ENCODE assay signal across 16 cellular contexts in the genomic region with DNA sequence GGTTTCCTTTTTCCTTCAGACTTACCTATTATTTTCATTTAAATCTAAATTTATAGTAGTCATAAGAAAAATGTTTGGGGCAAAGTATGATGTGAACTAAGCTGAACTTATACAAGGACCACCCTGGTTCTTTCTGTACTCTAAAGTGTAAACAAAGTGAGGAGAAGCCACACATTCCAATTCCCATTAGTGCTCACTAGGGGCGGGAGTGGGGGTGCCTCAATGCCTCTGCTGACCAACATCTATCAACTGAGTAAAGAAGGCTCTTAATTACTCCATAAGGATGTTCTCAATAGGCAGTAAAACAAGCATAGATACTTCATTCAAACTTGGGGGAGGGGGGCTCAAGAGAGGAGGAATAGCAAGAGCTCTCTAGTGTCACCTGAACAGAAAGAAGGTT.
DNase-seq lines count a peak whose midpoint lies in the region; FAIRE-seq and TF ChIP-seq lines count a peak whose summit lies in the region.
"Had no signal": no experiment of that assay in that cellular context is flagged by ENCODE, and none has a peak within 500 bp of the region (broad histone marks: within the 10 kb centered on the region; RNA-seq: fewer than 3 reads in every experiment).

No MANE protein-coding gene starts in this region.

- H3K4me2 ChIP-seq in H9 (ENCODE audit: insufficient read depth, insufficient read length, low read length), result no peak overlapping the region
- H3K4me2 ChIP-seq in H1 (ENCODE audit: insufficient read depth in 1 of 2, low read depth in 2 of 2, low read length in 2 of 2), result no peak overlapping the region
- no peak overlapping the region for H3K4me2 ChIP-seq in mesendoderm (ENCODE audit: low read length)
- H3K4me2 ChIP-seq: A549 had no signal

- H3K4me1 ChIP-seq in H9 (ENCODE audit: insufficient read depth, low read length), result no peaks in the 10 kb centered on the region
- H3K4me1 ChIP-seq in H1 (replicated peaks in 1 of 4; ENCODE audit: control insufficient read depth in 3 of 4, insufficient read depth in 4 of 4, low read length in 3 of 4), result no peaks in the 10 kb centered on the region; a peak in 1 of 7 replicates
- no peaks in the 10 kb centered on the region for H3K4me1 ChIP-seq in mesendoderm (ENCODE audit: control insufficient read depth, low read depth, low read length)
- H3K4me1 ChIP-seq: A549 had no signal

- H3K4me3 ChIP-seq in H1 (ENCODE audit: extremely low read depth in 1 of 4, insufficient read depth in 2 of 4, low read depth in 3 of 4, low read length in 4 of 4) (no peak overlapping the region), mesendoderm (ENCODE audit: low read length) (no peak overlapping the region)
- H3K4me3 ChIP-seq: A549, GM12878 had no signal

- H3K56ac ChIP-seq in H9 (ENCODE audit: insufficient read length, low read depth, low read length), result no peak overlapping the region
- no peak overlapping the region for H3K56ac ChIP-seq in H1 (replicated peaks; ENCODE audit: insufficient read length, low read depth, low read length)
- no peak overlapping the region for H3K56ac ChIP-seq in mesendoderm (ENCODE audit: low read length)

- H2BK20ac ChIP-seq in H9 (ENCODE audit: low read depth, low read length, poor library complexity, severe bottlenecking) (no peak overlapping the region), H1 (ENCODE audit: low read length) (no peak overlapping the region)

- TF ChIP-seq POLR2A in H1 (IDR thresholded peaks at IDR 0.05; ENCODE audit: control extremely low read depth in 1 of 2, low read depth in 2 of 2, low read length in 2 of 2), result no peak

- H3K79me2 ChIP-seq in H9 (ENCODE audit: insufficient read depth, low read length) (no peaks in the 10 kb centered on the region), H1 (ENCODE audit: control insufficient read depth in 1 of 2, insufficient read depth in 2 of 2, low read length in 2 of 2) (0 out of 4 replicates have a peak, but pooled peaks cover 0 to 2% of the 10 kb centered on the region in 2 experiments), mesendoderm (ENCODE audit: control insufficient read depth, insufficient read depth, low read length) (no peaks in the 10 kb centered on the region)

- H3K27ac Mint-ChIP-seq in H9 (0 out of 7 replicates have a peak overlapping the region, but pooled peaks of 1 of the 3 experiments have one; percentile 5), Calu3 (ENCODE audit: unreplicated experiment) (no peak overlapping the region)
- H3K27ac Mint-ChIP-seq: CD4-positive, alpha-beta memory T cell had no signal

- H3K23me2 ChIP-seq in H9 (ENCODE audit: insufficient read length, low read depth, low read length, poor library complexity, severe bottlenecking) (no peaks in the 10 kb centered on the region), H1 (ENCODE audit: low read depth, low read length) (no peaks in the 10 kb centered on the region)

- no peak overlapping the region for H3K23ac ChIP-seq in H9 (ENCODE audit: insufficient read length, low read depth, low read length)
- no peak overlapping the region for H3K23ac ChIP-seq in H1 (ENCODE audit: insufficient read length)
- H3K23ac ChIP-seq in mesendoderm (ENCODE audit: low read length), result no peak overlapping the region

- H2BK15ac ChIP-seq in H9 (ENCODE audit: low read depth, low read length) (no peak overlapping the region), H1 (ENCODE audit: low read length) (no peak overlapping the region), mesendoderm (replicated peaks; ENCODE audit: low read depth) (no peak overlapping the region)

- H4K8ac ChIP-seq in H9 (replicated peaks; ENCODE audit: insufficient read length, low read depth, low read length) (no peak overlapping the region), H1 (ENCODE audit: extremely low read depth, insufficient read depth, low read length) (no peak overlapping the region), mesendoderm (ENCODE audit: low read depth, low read length) (no peak overlapping the region)

- no peak overlapping the region for H3K9ac ChIP-seq in H9 (ENCODE audit: extremely low read depth, insufficient read length, low read length)
- H3K9ac ChIP-seq in H1 (replicated peaks in 1 of 4; ENCODE audit: extremely low read depth in 1 of 4, low read depth in 3 of 4, low read length in 3 of 4), result no peak overlapping the region
- no peak overlapping the region for H3K9ac ChIP-seq in mesendoderm (ENCODE audit: low read length)

- H3K18ac ChIP-seq in H9 (ENCODE audit: insufficient read length, low read depth, low read length), result no peak overlapping the region
- H3K18ac ChIP-seq in H1 (ENCODE audit: extremely low read depth, low read length), result no peak overlapping the region
- H3K18ac ChIP-seq in mesendoderm (ENCODE audit: low read length), result no peak overlapping the region

- H3K9me3 Mint-ChIP-seq in H9 (no peaks in the 10 kb centered on the region), Calu3 (ENCODE audit: low read depth, unreplicated experiment) (no peaks in the 10 kb centered on the region)
- H3K9me3 Mint-ChIP-seq: CD4-positive, alpha-beta memory T cell; IgD-negative memory B cell had no signal

- H3K27me3 Mint-ChIP-seq in H9 (ENCODE audit: low read depth) (no peaks in the 10 kb centered on the region), Calu3 (ENCODE audit: unreplicated experiment) (no peaks in the 10 kb centered on the region)

- H2BK5ac ChIP-seq in H9 (ENCODE audit: insufficient read length, low read length) (no peak overlapping the region), H1 (ENCODE audit: low read depth, low read length) (no peak overlapping the region), mesendoderm (ENCODE audit: low read length) (no peak overlapping the region)

- intact Hi-C loops in Calu3 (cut with micrococcal nuclease; ENCODE audit: unreplicated experiment), result no loop called here

- TF ChIP-seq EP300 in H1 (IDR thresholded peaks at IDR 0.05; ENCODE audit: borderline replicate concordance in 1 of 2, low read depth in 2 of 2, low read length in 2 of 2), result no peak

- H3K14ac ChIP-seq in H9 (ENCODE audit: insufficient read depth, low read length) (no peak overlapping the region), H1 (ENCODE audit: insufficient read length) (no peak overlapping the region)

- H3K4ac ChIP-seq in H9 (ENCODE audit: low read depth, low read length) (no peak overlapping the region), H1 (replicated peaks; ENCODE audit: insufficient read length, low read depth, low read length) (no peak overlapping the region), mesendoderm (ENCODE audit: low read depth, low read length) (no peak overlapping the region)

- H4K5ac ChIP-seq in H9 (ENCODE audit: insufficient read length, low read depth, low read length) (no peak overlapping the region), H1 (ENCODE audit: insufficient read length, low read depth, low read length) (no peak overlapping the region), mesendoderm (ENCODE audit: low read length) (no peak overlapping the region)

- H3K27me3 ChIP-seq in H9 (ENCODE audit: insufficient read depth, low read length) (no peaks in the 10 kb centered on the region), H1 (replicated peaks in 1 of 4; ENCODE audit: control insufficient read depth in 3 of 4, extremely low read depth in 1 of 4, insufficient read depth in 3 of 4, low read length in 3 of 4) (peaks cover 0 to 1% (median 0%) of the 10 kb centered on the region in 4 experiments; a peak in 1 of 7 replicates), mesendoderm (ENCODE audit: insufficient read depth, low read length, poor library complexity) (no peaks in the 10 kb centered on the region)
- H3K27me3 ChIP-seq: BE2C had no signal

- H4K20me1 ChIP-seq in H9 (ENCODE audit: control insufficient read depth, insufficient read depth, insufficient read length) (no peaks in the 10 kb centered on the region), H1 (replicated peaks in 1 of 2; ENCODE audit: control insufficient read depth in 1 of 2, insufficient read depth in 2 of 2, low read length in 2 of 2) (no peaks in the 10 kb centered on the region)

- H3K36me3 Mint-ChIP-seq in H9 (ENCODE audit: insufficient read depth in 1 of 3, low read depth in 3 of 3) (no peaks in the 10 kb centered on the region), Calu3 (ENCODE audit: insufficient read depth, unreplicated experiment) (no peaks in the 10 kb centered on the region)
- H3K36me3 Mint-ChIP-seq: CD4-positive, alpha-beta memory T cell; IgD-negative memory B cell had no signal

- FAIRE-seq in H1 (lab: Jason Lieb, UNC), result no peak
- FAIRE-seq: A549, GM12878, H54 had no signal

- CTCF ChIA-PET in H1 (lab: Charles Lee; ENCODE audit: partially characterized antibody), result interaction anchor here (1.0 to 1.4 kb wide), 3 partner anchors 12 to 35 kb away, joined by 3 to 7 read pairs (median 5); no protein-coding TSS in a partner anchor
- CTCF ChIA-PET in Calu3 (lab: Charles Lee), result no interaction called here
- CTCF ChIA-PET in RWPE1 (lab: Yijun Ruan, JAX), result interaction anchor here (1.2 kb wide), 1 partner anchor 94 kb away, joined by 4 read pairs; no protein-coding TSS in a partner anchor

- no peak overlapping the region for H4K91ac ChIP-seq in H9 (ENCODE audit: insufficient read length, low read depth, low read length)
- H4K91ac ChIP-seq in H1 (replicated peaks; ENCODE audit: insufficient read length, low read length), result no peak overlapping the region

- WGBS in H9 (ENCODE audit: extremely low coverage, insufficient read length, low lambda C conversion rate), result no CpG with 5 or more reads among the region's 1 CpG
- 44% methylated on average over 1 of the region's 1 CpG; no CpG with 5 or more reads in 1 of the 2 experiments for WGBS in H1 (ENCODE audit: extremely low coverage in 1 of 2, insufficient coverage in 1 of 2, insufficient read length in 1 of 2, insufficient replicate concordance in 2 of 2, low coverage in 1 of 2, low lambda C conversion rate in 2 of 2, missing lambda C conversion rate in 1 of 2), 2 experiments
- no CpG with 5 or more reads among the region's 1 CpG for WGBS in mesendoderm (ENCODE audit: extremely low coverage, insufficient coverage, low lambda C conversion rate)

- H3K79me1 ChIP-seq in H9 (ENCODE audit: insufficient read depth, low read depth, low read length, poor library complexity, severe bottlenecking) (no peaks in the 10 kb centered on the region), H1 (ENCODE audit: low read depth, low read length) (no peaks in the 10 kb centered on the region), mesendoderm (ENCODE audit: low read length) (peaks cover 1% of the 10 kb centered on the region)

- peak in 1 of 2 experiments; percentile 22; a peak in 2 of 4 replicates for TF ChIP-seq RAD21 in H1 (IDR thresholded peaks at IDR 0.05 in 1 of 2, conservative IDR thresholded peaks at IDR 0.05 in 1 of 2; ENCODE audit: low read depth in 2 of 2, low read length in 2 of 2)

- POLR2A ChIA-PET in H1 (lab: Charles Lee; ENCODE audit: partially characterized antibody), result interaction anchor here (0.6 kb wide), 1 partner anchor 66 kb away, joined by 3 read pairs; no protein-coding TSS in a partner anchor
- POLR2A ChIA-PET in RWPE1 (lab: Yijun Ruan, JAX; ENCODE audit: low non-redundant PET), result no interaction called here

- no peaks in the 10 kb centered on the region for H3K9me3 ChIP-seq in H9 (ENCODE audit: control insufficient read depth, low read depth, low read length)
- H3K9me3 ChIP-seq in H1 (ENCODE audit: insufficient read depth in 2 of 2, low read depth in 1 of 2, low read length in 1 of 2), result no peaks in the 10 kb centered on the region
- H3K9me3 ChIP-seq: A549, BE2C had no signal

- H3K27ac ChIP-seq in H9 (ENCODE audit: insufficient read length, low read depth, low read length) (no peak overlapping the region), H1 (ENCODE audit: low read depth, low read length) (no peak overlapping the region), mesendoderm (ENCODE audit: low read depth, low read length) (no peak overlapping the region), RWPE1 (no peak overlapping the region)
- H3K27ac ChIP-seq: A549, C4-2B had no signal

- H2BK12ac ChIP-seq in H9 (ENCODE audit: insufficient read length, low read depth, low read length) (no peak overlapping the region), H1 (ENCODE audit: low read depth, low read length) (no peak overlapping the region)

- TF ChIP-seq CTCF in H9 (conservative IDR thresholded peaks at IDR 0.05) (peak; percentile 41; the same call in 2 of the 3 replicates), H1 (IDR thresholded peaks at IDR 0.05; ENCODE audit: control extremely low read depth in 1 of 3, insufficient read depth in 1 of 3, low read depth in 1 of 3, low read length in 3 of 3) (peak in 1 of 3 experiments; percentile 6; a peak in 1 of 4 replicates), Calu3 (IDR thresholded peaks at IDR 0.05; ENCODE audit: unreplicated experiment) (no peak), RWPE1 (conservative IDR thresholded peaks at IDR 0.05; ENCODE audit: low read depth) (no peak)

- H3K4me1 Mint-ChIP-seq in H9 (peaks cover 9% of the 10 kb centered on the region in 2 experiments), Calu3 (ENCODE audit: low read depth, unreplicated experiment) (no peaks in the 10 kb centered on the region)
- H3K4me1 Mint-ChIP-seq: CD4-positive, alpha-beta memory T cell had no signal

- DNase-seq in H9, result no peak
- DNase-seq in H1 (ENCODE audit: low read depth in 1 of 2, low spot score in 2 of 2), result no peak
- peak; percentile 33 for DNase-seq in mesendoderm
- DNase-seq in Calu3, result no peak
- DNase-seq in activated effector memory CD4-positive, alpha-beta T cell treated with Interleukin-2 at 50 U/mL for 16 hours, result no peak
- no peak for DNase-seq in RWPE1 (ENCODE audit: low spot score)
- DNase-seq: BE2C; CD4-positive, alpha-beta memory T cell; COR-L47; DMS53; KG1 had no signal

- no peak overlapping the region for H2BK120ac ChIP-seq in H9 (ENCODE audit: low read depth, low read length, poor library complexity, severe bottlenecking)
- no peak overlapping the region for H2BK120ac ChIP-seq in H1 (replicated peaks; ENCODE audit: low read depth, low read length)
- no peak overlapping the region for H2BK120ac ChIP-seq in mesendoderm (ENCODE audit: low read depth, low read length)

- H3K36me3 ChIP-seq in H1 (ENCODE audit: control insufficient read depth in 2 of 4, insufficient read depth in 4 of 4, low read length in 3 of 4), result no peaks in the 10 kb centered on the region
- no peaks in the 10 kb centered on the region for H3K36me3 ChIP-seq in mesendoderm (ENCODE audit: control insufficient read depth, insufficient read depth, low read length)
- H3K36me3 ChIP-seq: BE2C had no signal

- H2AK5ac ChIP-seq in H9 (ENCODE audit: insufficient read length, low read length), result no peak overlapping the region
- no peak overlapping the region for H2AK5ac ChIP-seq in H1 (ENCODE audit: low read depth, low read length)
- no peak overlapping the region for H2AK5ac ChIP-seq in mesendoderm (ENCODE audit: low read length)

- no TSS peak for BruUV-seq in Calu3 (replicated peaks; lab: Mats Ljungman, UMichigan)

- H2AFZ ChIP-seq in H9 (ENCODE audit: low read length) (no peak overlapping the region), H1 (ENCODE audit: low read length) (no peak overlapping the region)

- H3K4me3 Mint-ChIP-seq in H9 (no peak overlapping the region), Calu3 (ENCODE audit: low read depth, unreplicated experiment) (no peak overlapping the region)
- H3K4me3 Mint-ChIP-seq: CD4-positive, alpha-beta memory T cell; IgD-negative memory B cell had no signal

- no peak overlapping the region for H3T11ph ChIP-seq in H9 (ENCODE audit: low read length)
